11 cellular contexts compared by ENCODE assay signal in genomic region chr1:54490361-54491248, GRCh38. TPM values are rescaled to one million over a fixed set of nuclear protein-coding genes. Genes with fewer than 3 reads are reported as not detected.
DNase-seq lines count a peak whose midpoint lies in the region; ATAC-seq and TF ChIP-seq lines count a peak whose summit lies in the region.
"Had no signal": no experiment of that assay in that cellular context is flagged by ENCODE, and none has a peak within 500 bp of the region (broad histone marks: within the 10 kb centered on the region; RNA-seq: fewer than 3 reads in every experiment).

No MANE protein-coding gene starts in this region.

- H3K4me1 Mint-ChIP-seq in nephron progenitor cell = peaks cover 46% of the 10 kb centered on the region
- peaks cover 25% of the 10 kb centered on the region in 2 donors for H3K4me1 Mint-ChIP-seq in effector memory CD8-positive, alpha-beta T cell (ENCODE audit: low read depth in 2 of 2)

- H3K79me2 ChIP-seq in DND-41 (ENCODE audit: insufficient read depth, low read length) = 0 out of 2 replicates have a peak, but pooled peaks cover 3% of the 10 kb centered on the region

- 17 to 28% methylated on average over 18 to 21 of the region's 22 CpGs for WGBS in tibial nerve, 2 donors

- H3K4me2 ChIP-seq in DND-41 (ENCODE audit: insufficient read depth, low read length) = peak overlapping the region; percentile 99

- H3K27ac Mint-ChIP-seq in nephron progenitor cell = no peak overlapping the region
- H3K27ac Mint-ChIP-seq in effector memory CD8-positive, alpha-beta T cell = peak overlapping the region in 1 of 2 donors; percentile 59

- H3K36me3 Mint-ChIP-seq in nephron progenitor cell (ENCODE audit: low read depth) = no peaks in the 10 kb centered on the region
- peaks cover 6% of the 10 kb centered on the region for H3K36me3 Mint-ChIP-seq in effector memory CD8-positive, alpha-beta T cell (ENCODE audit: insufficient read depth)

- H3K27ac ChIP-seq in DND-41 (ENCODE audit: low read length) (no peak overlapping the region), tibial nerve (peak overlapping the region in 1 of 4 donors; percentile 96)

- TF ChIP-seq CTCF in DND-41 (IDR thresholded peaks at IDR 0.05; ENCODE audit: borderline replicate concordance, extremely low read depth, low read length, poor library complexity, severe bottlenecking) = no peak
- no peak for TF ChIP-seq CTCF in choroid plexus epithelial cell (conservative IDR thresholded peaks at IDR 0.05; ENCODE audit: low read depth, low read length)
- TF ChIP-seq CTCF in nephron progenitor cell (IDR thresholded peaks at IDR 0.05) = no peak
- no peak for TF ChIP-seq CTCF in tibial nerve (IDR thresholded peaks at IDR 0.05)

- H3K4me1 ChIP-seq in DND-41 (ENCODE audit: insufficient read depth, low read length) = peaks cover 49% of the 10 kb centered on the region
- peaks cover 0 to 39% (median 22%) of the 10 kb centered on the region in 4 donors for H3K4me1 ChIP-seq in tibial nerve

- H3K27me3 Mint-ChIP-seq in nephron progenitor cell (ENCODE audit: low read depth, poor library complexity) = peaks cover 14% of the 10 kb centered on the region
- peaks cover 13 to 33% of the 10 kb centered on the region in 2 donors for H3K27me3 Mint-ChIP-seq in effector memory CD8-positive, alpha-beta T cell

- H3K9me3 Mint-ChIP-seq in nephron progenitor cell = no peaks in the 10 kb centered on the region
- no peaks in the 10 kb centered on the region for H3K9me3 Mint-ChIP-seq in effector memory CD8-positive, alpha-beta T cell
- H3K9me3 Mint-ChIP-seq: dendritic cell treated with granulocyte-macrophage colony-stimulating factor and Interleukin-4, amounts not matched to agents 40 ng/mL and 50 ng/mL, for 4 days had no signal

- DNase-seq in DND-41 (peak; percentile 75), choroid plexus epithelial cell (ENCODE audit: low read depth) (peak; percentile 20), nephron progenitor cell (peak; percentile 71), tibial nerve (ENCODE audit: low spot score in 2 of 2) (no peak), NCI-H226 (no peak)
- no peak for DNase-seq in Jurkat, Clone E6-1 (ENCODE audit: low read depth, low spot score)
- DNase-seq in effector memory CD8-positive, alpha-beta T cell = no peak
- DNase-seq: activated CD8-positive, alpha-beta memory T cell treated with anti-CD3 and anti-CD28 coated beads for 24 hours had no signal

- peak overlapping the region; percentile 35 for H3K4me3 Mint-ChIP-seq in nephron progenitor cell
- peak overlapping the region in 1 of 2 donors; percentile 18 for H3K4me3 Mint-ChIP-seq in effector memory CD8-positive, alpha-beta T cell
- H3K4me3 Mint-ChIP-seq: dendritic cell treated with granulocyte-macrophage colony-stimulating factor and Interleukin-4, amounts not matched to agents 40 ng/mL and 50 ng/mL, for 4 days had no signal

- H3K9me3 ChIP-seq in DND-41 (ENCODE audit: insufficient read depth, low read length, severe bottlenecking) (no peaks in the 10 kb centered on the region), tibial nerve (no peaks in the 10 kb centered on the region)

- peak; percentile 44 for ATAC-seq in DND-41 (ENCODE audit: insufficient read depth, low read depth)
- ATAC-seq in effector memory CD8-positive, alpha-beta T cell (replicated peaks) = no peak
- ATAC-seq: HCT116, K562 had no signal

- no peak for TF ChIP-seq POLR2A in tibial nerve (IDR thresholded peaks at IDR 0.05)

- H3K27me3 ChIP-seq in DND-41 (ENCODE audit: insufficient read depth, low read length, poor library complexity) (no peaks in the 10 kb centered on the region), tibial nerve (no peaks in the 10 kb centered on the region)

- H2AFZ ChIP-seq in DND-41 (ENCODE audit: low read depth, low read length) = no peak overlapping the region

- peak overlapping the region; percentile 16; the same call in 1 of the 2 replicates for H3K9ac ChIP-seq in DND-41 (ENCODE audit: low read depth, low read length)

- H3K4me3 ChIP-seq in DND-41 (ENCODE audit: low read depth in 1 of 2, low read length in 2 of 2) = peak overlapping the region in 1 of 2 experiments; percentile 14; a peak in 1 of 4 replicates
- H3K4me3 ChIP-seq in Jurkat, Clone E6-1 (ENCODE audit: low read length) = peak overlapping the region; percentile 11; the same call in 1 of the 2 replicates
- H3K4me3 ChIP-seq in choroid plexus epithelial cell (ENCODE audit: low read depth, low read length) = no peak overlapping the region
- H3K4me3 ChIP-seq in tibial nerve = no peak overlapping the region
- H3K4me3 ChIP-seq: K562 had no signal

- H4K20me1 ChIP-seq in DND-41 (ENCODE audit: insufficient read depth, low read length) = no peaks in the 10 kb centered on the region

- no peak for TF ChIP-seq EP300 in tibial nerve (IDR thresholded peaks at IDR 0.05)

- H3K36me3 ChIP-seq in DND-41 (ENCODE audit: insufficient read depth, low read length) = no peaks in the 10 kb centered on the region
- H3K36me3 ChIP-seq in tibial nerve = no peaks in the 10 kb centered on the region

RNA-seq across cellular contexts. Expression of gene ACOT11, which starts 57.4 kb away (rescaled TPM):
- 2.3 TPM for polyA plus RNA-seq in Jurkat, Clone E6-1 (2012; ENCODE audit: insufficient read depth, insufficient read length)
- total RNA-seq in tibial nerve = 10 to 100 TPM in 2 of 4 donors, 1 to 10 TPM in 2; 7.5 to 13.8 (median 10.2) TPM

Comparison
In these comparisons a context has a peak if more than half of its experiments do, and no peak if none do; other contexts are left out.
1. DNase-seq: peak in DND-41 (single experiment), choroid plexus epithelial cell (single experiment) and nephron progenitor cell (single experiment); none in Jurkat, Clone E6-1 (single experiment), tibial nerve (0 of 2), NCI-H226 (single experiment) and effector memory CD8-positive, alpha-beta T cell (0 of 3).